In the genomic region with DNA sequence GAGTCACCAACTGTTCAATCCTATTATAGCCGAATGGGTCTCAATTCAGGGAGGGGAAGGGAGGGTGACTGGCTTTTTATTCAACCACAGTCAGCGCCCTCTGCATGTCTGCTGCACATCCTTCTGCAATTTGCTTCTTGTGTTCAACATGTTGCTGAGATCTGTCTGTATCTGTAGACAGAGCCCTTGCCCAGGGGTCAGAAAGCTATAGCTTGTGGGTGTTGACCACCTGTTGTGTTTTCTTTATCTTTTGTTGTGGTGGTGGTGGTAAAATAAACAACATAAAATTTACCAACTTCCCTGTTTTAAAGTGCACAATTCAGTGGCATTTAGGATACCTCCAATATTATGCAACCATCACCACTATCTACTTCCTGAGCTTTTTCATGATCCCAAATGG, we compare ENCODE assay signal across 17 cellular contexts.
"Had no signal": no experiment of that assay in that cellular context is flagged by ENCODE, and none has a peak within 500 bp of the region (broad histone marks: within the 10 kb centered on the region; RNA-seq: fewer than 3 reads in every experiment).

No MANE protein-coding gene starts in this region.

- FAIRE-seq: HTR-8/SVneo had no signal

- H3K4me3 Mint-ChIP-seq: IgD-negative memory B cell had no signal

- ATAC-seq: Panc1, PC-3 had no signal

- H3K27ac Mint-ChIP-seq: IgD-negative memory B cell had no signal

- DNase-seq: KBM-7, NCI-H1092 treated with DMSO at 0.1 percent for 48 hours, NCI-H1436, NCI-H187 treated with DMSO at 0.1 percent for 48 hours, NCI-H2029 treated with DMSO at 0.1 percent for 48 hours, NCI-H2171 treated with DMSO at 0.1 percent for 48 hours, NCI-H345, NCI-H446 treated with DMSO at 0.1 percent for 48 hours, NCI-H510A treated with DMSO at 0.1 percent for 48 hours, NCI-H526, PC-3, SHP77, SK-N-SH, SW 1271 had no signal
